In genomic region chr20:48777821-48778220, GRCh38 we compare ENCODE assay signal across 21 cellular contexts. TPM values are rescaled to one million over a fixed set of nuclear protein-coding genes. Genes with fewer than 3 reads are reported as not detected.
A peak's percentile ranks its signal among the peaks of the same experiment; 100 is the strongest.
DNase-seq lines count a peak whose midpoint lies in the region; ATAC-seq and TF ChIP-seq lines count a peak whose summit lies in the region.
"Had no signal": no experiment of that assay in that cellular context is flagged by ENCODE, and none has a peak within 500 bp of the region (broad histone marks: within the 10 kb centered on the region; RNA-seq: fewer than 3 reads in every experiment).

No MANE protein-coding gene starts in this region.

- BruUV-seq in IMR-90 (replicated peaks; lab: Mats Ljungman, UMichigan): no TSS peak
- BruUV-seq in Caco-2 (replicated peaks; lab: Mats Ljungman, UMichigan): no TSS peak

- in situ Hi-C loops in IMR-90 (cut with MboI; ENCODE audit: low sequenced_read_pairs): loop anchor here (25.0 kb wide), 1 partner anchor 109 kb away; no protein-coding TSS in a partner anchor

- H3K4me3 ChIP-seq in IMR-90 (ENCODE audit: insufficient read depth, low read depth, low read length) (no peak overlapping the region), spleen (peak overlapping the region in 1 of 8 donors; percentile 52), heart left ventricle (no peak overlapping the region), Caco-2 (ENCODE audit: low read depth, low read length) (no peak overlapping the region)
- H3K4me3 ChIP-seq: GM12878, GM23338, MG63 had no signal

- no peak overlapping the region for H3K9ac ChIP-seq in IMR-90 (ENCODE audit: low read depth, low read length)
- H3K9ac ChIP-seq: SK-N-SH had no signal

- no peak overlapping the region for H2BK120ac ChIP-seq in IMR-90 (ENCODE audit: low read depth, low read length)

- DNase-seq in CD14-positive monocyte (ENCODE audit: low spot score) (peak; percentile 7), IMR-90 (no peak), spleen (peak; percentile 1), heart left ventricle (no peak), Caco-2 (no peak), cortex of kidney (lab: John Stamatoyannopoulos, UW) (no peak)
- DNase-seq: ACHN, Karpas-422, MG63, NCI-H1092, NCI-H1436 treated with DMSO at 0.1 percent for 48 hours, NCI-H2029, NCI-H2171, NCI-H526, PC-3, RPMI8226, SHP77 treated with DMSO at 0.1 percent for 48 hours, SK-N-SH had no signal

- H3K4me3 Mint-ChIP-seq in CD14-positive monocyte: no peak overlapping the region
- H3K4me3 Mint-ChIP-seq in dendritic cell treated with granulocyte-macrophage colony-stimulating factor and Interleukin-4, amounts not matched to agents 40 ng/mL and 50 ng/mL, for 4 days: no peak overlapping the region
- H3K4me3 Mint-ChIP-seq in Caco-2 (ENCODE audit: unreplicated experiment): no peak overlapping the region
- H3K4me3 Mint-ChIP-seq: GM23338 had no signal

- H3K79me1 ChIP-seq in IMR-90 (ENCODE audit: low read depth in 1 of 2, low read length in 2 of 2): no peaks in the 10 kb centered on the region

- no peak overlapping the region for H3K56ac ChIP-seq in IMR-90 (ENCODE audit: extremely low read depth, insufficient read depth, low read length)

- H3K14ac ChIP-seq in IMR-90 (replicated peaks; ENCODE audit: low read depth, low read length): no peak overlapping the region

- no peak overlapping the region for H2BK20ac ChIP-seq in IMR-90 (ENCODE audit: low read depth, low read length)

- H3K27ac ChIP-seq in IMR-90 (ENCODE audit: insufficient read depth, low read length) (no peak overlapping the region), spleen (peak overlapping the region in 7 of 8 donors; percentile 67 to 97 (median 86)), heart left ventricle (peak overlapping the region in 1 of 12 donors; percentile 81)

- H3K23ac ChIP-seq in IMR-90 (ENCODE audit: low read depth, low read length): no peak overlapping the region

- H2BK15ac ChIP-seq in IMR-90 (ENCODE audit: low read depth, low read length): no peak overlapping the region

- no peak overlapping the region for H4K8ac ChIP-seq in IMR-90 (ENCODE audit: low read depth in 2 of 2, low read length in 2 of 2)

- H3K36me3 Mint-ChIP-seq in CD14-positive monocyte: peaks cover 42 to 45% of the 10 kb centered on the region in 2 donors
- H3K36me3 Mint-ChIP-seq in dendritic cell treated with granulocyte-macrophage colony-stimulating factor and Interleukin-4, amounts not matched to agents 40 ng/mL and 50 ng/mL, for 4 days (ENCODE audit: low read depth): peaks cover 30% of the 10 kb centered on the region
- no peaks in the 10 kb centered on the region for H3K36me3 Mint-ChIP-seq in Caco-2 (ENCODE audit: insufficient read depth, unreplicated experiment)

- H3K18ac ChIP-seq in IMR-90 (ENCODE audit: low read depth, low read length): no peak overlapping the region

- TF ChIP-seq CTCF in CD14-positive monocyte (IDR thresholded peaks at IDR 0.05): no peak
- TF ChIP-seq CTCF in IMR-90 (conservative IDR thresholded peaks at IDR 0.05; ENCODE audit: low read depth, low read length): no peak
- no peak for TF ChIP-seq CTCF in spleen (IDR thresholded peaks at IDR 0.05 in 8 of 11, conservative IDR thresholded peaks at IDR 0.05 in 3 of 11)
- TF ChIP-seq CTCF in heart left ventricle (IDR thresholded peaks at IDR 0.05): no peak
- no peak for TF ChIP-seq CTCF in Caco-2 (IDR thresholded peaks at IDR 0.05; ENCODE audit: insufficient read depth in 1 of 2, low read depth in 1 of 2, low read length in 1 of 2, severe bottlenecking in 1 of 2, unreplicated experiment in 1 of 2)

- no peak overlapping the region for H2AK5ac ChIP-seq in IMR-90 (ENCODE audit: low read depth, low read length)

- POLR2A ChIA-PET in IMR-90 (lab: Charles Lee; ENCODE audit: unreplicated experiment) (no interaction called here), Caco-2 (lab: Charles Lee) (no interaction called here)

- H4K5ac ChIP-seq in IMR-90 (ENCODE audit: low read depth, low read length): no peak overlapping the region

- peak overlapping the region; percentile 98 to 100 (median 99) for H3K27ac Mint-ChIP-seq in CD14-positive monocyte
- peak overlapping the region; percentile 87 for H3K27ac Mint-ChIP-seq in dendritic cell treated with granulocyte-macrophage colony-stimulating factor and Interleukin-4, amounts not matched to agents 40 ng/mL and 50 ng/mL, for 4 days
- no peak overlapping the region for H3K27ac Mint-ChIP-seq in Caco-2 (ENCODE audit: unreplicated experiment)
- H3K27ac Mint-ChIP-seq: GM23338 had no signal

- WGBS in IMR-90 (ENCODE audit: extremely low coverage in 2 of 2, insufficient read length in 1 of 2), 2 experiments: no CpG with 5 or more reads among the region's 4 CpGs
- WGBS in spleen, 5 donors: 85 to 94% (median 90%) methylated on average over 4 of the region's 4 CpGs
- 93 to 95% (median 93%) methylated on average over 4 of the region's 4 CpGs for WGBS in heart left ventricle, 4 donors

- H3K9me1 ChIP-seq in IMR-90 (ENCODE audit: insufficient read depth, low read length): no peaks in the 10 kb centered on the region; the same call in 1 of the 2 replicates

- CTCF ChIA-PET in IMR-90 (lab: Yijun Ruan, JAX): no interaction called here
- CTCF ChIA-PET in Caco-2 (lab: Charles Lee): no interaction called here

- H2AFZ ChIP-seq in IMR-90 (replicated peaks; ENCODE audit: low read length, poor library complexity): no peak overlapping the region
- H2AFZ ChIP-seq: GM23338 had no signal

- intact Hi-C loops in CD14-positive monocyte (cut with micrococcal nuclease) (loop anchor here in 1 of 2 donors (2.0 to 5.0 kb wide), 2 partner anchors 17 to 144 kb away; partner anchors contain the start of gene ARFGEF2), IMR-90 (cut with micrococcal nuclease) (no loop called here), spleen (cut with DNase I; ENCODE audit: low total_unique reads) (no loop called here), heart left ventricle (cut with DNase I) (no loop called here), Caco-2 (cut with micrococcal nuclease; ENCODE audit: unreplicated experiment) (no loop called here)
- intact Hi-C loops in dendritic cell treated with granulocyte-macrophage colony-stimulating factor and Interleukin-4, amounts not matched to agents 40 ng/mL and 50 ng/mL, for 4 days (cut with micrococcal nuclease): no loop called here

- H2AK9ac ChIP-seq in IMR-90 (replicated peaks; ENCODE audit: low read depth, low read length, poor library complexity): peak overlapping the region; percentile 15

- peaks cover 0 to 4% (median 0%) of the 10 kb centered on the region in 7 donors for H3K9me3 Mint-ChIP-seq in CD14-positive monocyte
- no peaks in the 10 kb centered on the region for H3K9me3 Mint-ChIP-seq in dendritic cell treated with granulocyte-macrophage colony-stimulating factor and Interleukin-4, amounts not matched to agents 40 ng/mL and 50 ng/mL, for 4 days
- H3K9me3 Mint-ChIP-seq in Caco-2 (ENCODE audit: unreplicated experiment): peaks cover 12% of the 10 kb centered on the region

- dilution Hi-C loops in IMR-90 (cut with HindIII; ENCODE audit: low sequenced_read_pairs, unreplicated experiment): no loop called here

- peaks cover 0 to 3% (median 0%) of the 10 kb centered on the region in 3 donors for H3K27me3 Mint-ChIP-seq in CD14-positive monocyte (ENCODE audit: low read depth in 3 of 3)
- no peaks in the 10 kb centered on the region for H3K27me3 Mint-ChIP-seq in dendritic cell treated with granulocyte-macrophage colony-stimulating factor and Interleukin-4, amounts not matched to agents 40 ng/mL and 50 ng/mL, for 4 days
- H3K27me3 Mint-ChIP-seq in Caco-2 (ENCODE audit: insufficient read depth, unreplicated experiment): peaks cover 6% of the 10 kb centered on the region

- no peaks in the 10 kb centered on the region for H3K4me1 ChIP-seq in IMR-90 (ENCODE audit: control insufficient read depth, insufficient read depth, low read length)
- H3K4me1 ChIP-seq in spleen: peaks cover 45 to 100% (median 85%) of the 10 kb centered on the region in 6 donors
- H3K4me1 ChIP-seq in heart left ventricle: peaks cover 0 to 76% (median 0%) of the 10 kb centered on the region in 12 donors
- H3K4me1 ChIP-seq in Caco-2: no peaks in the 10 kb centered on the region

- TF ChIP-seq POLR2A in IMR-90 (IDR thresholded peaks at IDR 0.05; ENCODE audit: low read depth, low read length): no peak
- no peak for TF ChIP-seq POLR2A in spleen (IDR thresholded peaks at IDR 0.05)
- TF ChIP-seq POLR2A in heart left ventricle (IDR thresholded peaks at IDR 0.05): no peak

- H3K4me1 Mint-ChIP-seq in CD14-positive monocyte (peaks cover 67% of the 10 kb centered on the region), Caco-2 (ENCODE audit: low read depth, unreplicated experiment) (no peaks in the 10 kb centered on the region)
- H3K4me1 Mint-ChIP-seq in dendritic cell treated with granulocyte-macrophage colony-stimulating factor and Interleukin-4, amounts not matched to agents 40 ng/mL and 50 ng/mL, for 4 days (ENCODE audit: low read depth): peaks cover 62% of the 10 kb centered on the region

- H3K4me2 ChIP-seq in IMR-90 (ENCODE audit: low read depth, low read length): no peak overlapping the region
- H3K4me2 ChIP-seq: GM23338, SK-N-SH had no signal

- H3K36me3 ChIP-seq in IMR-90 (ENCODE audit: control insufficient read depth, insufficient read depth, low read length) (no peaks in the 10 kb centered on the region), spleen (peaks cover 0 to 11% (median 0%) of the 10 kb centered on the region in 6 donors), heart left ventricle (no peaks in the 10 kb centered on the region), Caco-2 (ENCODE audit: control insufficient read depth, insufficient read depth, low read length) (no peaks in the 10 kb centered on the region)
- H3K36me3 ChIP-seq: MG63 had no signal

- no peaks in the 10 kb centered on the region for H4K20me1 ChIP-seq in IMR-90 (ENCODE audit: insufficient read depth, low read length)

- H3K27me3 ChIP-seq in IMR-90 (ENCODE audit: control insufficient read depth, insufficient read depth, low read length) (peaks cover 4% of the 10 kb centered on the region; the same call in 1 of the 2 replicates), spleen (replicated peaks in 1 of 7) (no peaks in the 10 kb centered on the region), heart left ventricle (no peaks in the 10 kb centered on the region), Caco-2 (replicated peaks; ENCODE audit: control insufficient read depth, insufficient read depth, low read length) (no peaks in the 10 kb centered on the region)
- H3K27me3 ChIP-seq: MG63 had no signal

- ATAC-seq in IMR-90 (ENCODE audit: low read depth): no peak
- no peak for ATAC-seq in heart left ventricle
- ATAC-seq: GM12878, GM23338, PC-3 had no signal

- peaks cover 3% of the 10 kb centered on the region; the same call in 1 of the 2 replicates for H3K9me3 ChIP-seq in IMR-90 (ENCODE audit: control insufficient read depth, insufficient read depth, low read length)
- peaks cover 0 to 10% (median 2%) of the 10 kb centered on the region in 8 donors for H3K9me3 ChIP-seq in spleen
- H3K9me3 ChIP-seq in heart left ventricle: peaks cover 0 to 9% (median 0%) of the 10 kb centered on the region in 12 donors
- H3K9me3 ChIP-seq in Caco-2: peaks cover 13% of the 10 kb centered on the region
- H3K9me3 ChIP-seq: SK-N-SH had no signal

- no peak overlapping the region for H2BK5ac ChIP-seq in IMR-90 (ENCODE audit: low read depth, low read length, poor library complexity, severe bottlenecking)

- no peak overlapping the region for H4K91ac ChIP-seq in IMR-90 (ENCODE audit: insufficient read depth, low read depth, low read length)

- no peak for TF ChIP-seq RAD21 in IMR-90 (IDR thresholded peaks at IDR 0.05; ENCODE audit: low read length)

- no peak overlapping the region for H3K4ac ChIP-seq in IMR-90 (ENCODE audit: low read depth, low read length)

RNA-seq across cellular contexts. Expression of gene PREX1, which starts 50.0 kb away (rescaled TPM):
- polyA plus RNA-seq in CD14-positive monocyte (10 to 100 TPM; 24.3 to 27.5 TPM), IMR-90 (2012; rRNA removed) (0.67 and 0.69 TPM in 2 replicates), spleen (10 to 100 TPM; 36.7 to 76.7 (median 49.7) TPM), heart left ventricle (10 to 100 TPM in 1 of 2 donors, 1 to 10 TPM in 1; 7.2 to 11.2 TPM)
- total RNA-seq in IMR-90 (2012; rRNA removed) (0.56 and 0.72 TPM in 2 replicates), spleen (100 to 1,000 TPM; 116 to 279 (median 166) TPM), heart left ventricle (10 to 100 TPM in 6 of 9 donors, 1 to 10 TPM in 3; 7.9 to 41.5 (median 13.8) TPM), Caco-2 (2022) (7.7 and 9.5 TPM in 2 replicates)
- 0.58 and 0.84 TPM in 2 replicates for polyA plus RNA-seq in IMR-90 (2012; cell fraction: cytosol; rRNA removed)
- polyA plus RNA-seq in IMR-90 (2012; cell fraction: nucleus; rRNA removed; ENCODE audit: low replicate concordance): 0.75 and 1.5 TPM in 2 replicates

Comparison
In these comparisons a context has a peak if more than half of its experiments do, and no peak if none do; other contexts are left out.
1. DNase-seq: peak in CD14-positive monocyte (single experiment) and spleen (single experiment); none in IMR-90 (single experiment), heart left ventricle (0 of 5), Caco-2 (0 of 2) and cortex of kidney (single experiment).